ENCODE assay signal across 8 cellular contexts in the genomic region with DNA sequence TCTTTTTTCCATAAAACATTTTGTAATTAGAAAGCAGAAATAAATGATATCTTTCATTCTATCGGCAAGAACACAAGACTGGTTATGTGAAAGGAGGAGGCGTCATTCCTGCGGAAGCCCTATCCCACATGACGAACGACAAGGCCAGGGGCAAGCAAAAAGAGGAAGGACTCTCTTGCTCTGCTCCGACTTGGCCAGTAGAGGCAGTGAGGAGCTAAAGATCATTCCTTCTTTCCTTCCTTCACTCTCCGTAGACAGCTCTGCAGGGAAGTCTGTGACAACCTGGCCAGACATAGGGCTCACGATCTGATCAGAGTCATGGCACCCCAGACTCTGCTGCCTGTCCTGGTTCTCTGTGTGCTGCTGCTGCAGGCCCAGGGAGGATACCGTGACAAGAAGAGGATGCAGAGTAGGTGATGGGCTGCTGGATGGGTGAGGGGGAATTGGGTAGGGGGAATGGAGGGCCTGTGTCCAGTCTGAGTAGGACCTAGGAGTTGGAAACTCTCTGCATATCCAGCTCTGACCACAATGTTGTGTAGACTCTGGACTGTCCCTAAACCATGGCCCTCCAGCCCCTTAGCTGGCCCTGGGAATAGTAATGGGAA. TPM values are rescaled to one million over a fixed set of nuclear protein-coding genes. Genes with fewer than 3 reads are reported as not detected.
DNase-seq lines count a peak whose midpoint lies in the region; ATAC-seq, FAIRE-seq and TF ChIP-seq lines count a peak whose summit lies in the region.

A gene (plus strand): TSS at position 244 of the 605 bp plus-strand sequence. CDS start 75 bp downstream, at position 319.

- H3K36me3 ChIP-seq in HCT116 (ENCODE audit: control insufficient read depth in 1 of 2, insufficient read depth in 2 of 2, low read length in 2 of 2) (no peaks in the 10 kb centered on the region), GM12878 (ENCODE audit: control insufficient read depth in 2 of 2, insufficient read depth in 2 of 2, low read length in 1 of 2) (no peaks in the 10 kb centered on the region)

- CTCF ChIA-PET in HCT116 (lab: Charles Lee): interaction anchor here (0.6 to 2.8 kb wide), 15 partner anchors 10 to 141 kb away, joined by 3 to 22 read pairs (median 4); no protein-coding TSS in a partner anchor
- CTCF ChIA-PET in GM12878 (lab: Yijun Ruan, JAX): interaction anchor here (0.6 to 4.6 kb wide), 9 partner anchors 11 to 335 kb away, joined by 3 to 26 read pairs (median 4); no protein-coding TSS in a partner anchor

- ATAC-seq in HCT116 (peak; percentile 100), GM12878 (peak; percentile 90), HG02763 (IDR thresholded peaks at IDR 0.05; ENCODE audit: unreplicated experiment) (no peak)

- H4K20me1 ChIP-seq in HCT116 (ENCODE audit: insufficient read depth): no peaks in the 10 kb centered on the region
- no peaks in the 10 kb centered on the region for H4K20me1 ChIP-seq in GM12878 (ENCODE audit: control insufficient read depth, insufficient read depth)

- no peak within 1 kb of the TSS for H3K4me3 ChIP-seq in HCT116 (replicated peaks in 1 of 2; ENCODE audit: low read depth in 1 of 2, low read length in 2 of 2)
- no peak within 1 kb of the TSS for H3K4me3 ChIP-seq in GM12878

- H3K79me2 ChIP-seq in HCT116 (ENCODE audit: insufficient read depth, low read length) (no peaks in the 10 kb centered on the region), GM12878 (ENCODE audit: control insufficient read depth, insufficient read depth, low read length) (no peaks in the 10 kb centered on the region)

- H3K4me2 ChIP-seq in HCT116 (ENCODE audit: low read length) (peak within 1 kb of the TSS; percentile 59), GM12878 (ENCODE audit: control insufficient read depth, insufficient read depth) (no peak within 1 kb of the TSS)

- H3K4me1 ChIP-seq in HCT116 (ENCODE audit: control insufficient read depth in 1 of 2, insufficient read depth in 2 of 2, low read length in 2 of 2): peaks cover 0 to 4% of the 10 kb centered on the region in 2 experiments; a peak in 2 of 4 replicates
- H3K4me1 ChIP-seq in GM12878 (ENCODE audit: control insufficient read depth, insufficient read depth, low read length): no peaks in the 10 kb centered on the region

- RAD21 ChIA-PET in HCT116 (lab: Charles Lee; ENCODE audit: low non-redundant PET in 1 of 2, low total read pairs in 2 of 2, uncharacterized antibody in 2 of 2, unreplicated experiment in 2 of 2) (interaction anchor here (1.0 to 1.4 kb wide), 2 partner anchors 141 kb away, joined by 9 to 10 read pairs; no protein-coding TSS in a partner anchor), GM12878 (lab: Charles Lee; ENCODE audit: unreplicated experiment) (interaction anchor here (1.0 kb wide), 1 partner anchor 140 kb away, joined by 3 read pairs; no protein-coding TSS in a partner anchor)

- BruUV-seq in HCT116 (replicated peaks; lab: Mats Ljungman, UMichigan) (no TSS peak), GM12878 (replicated peaks; lab: Mats Ljungman, UMichigan) (no TSS peak)

- no peak for TF ChIP-seq EP300 in GM12878 (IDR thresholded peaks at IDR 0.05; ENCODE audit: borderline replicate concordance in 1 of 2, control insufficient read depth in 1 of 2, low read depth in 2 of 2, low read length in 2 of 2)

- FAIRE-seq in GM12878 (lab: Jason Lieb, UNC): peak; percentile 87

- intact Hi-C loops in HCT116 (cut with micrococcal nuclease) (loop anchor here (1.0 kb wide), 1 partner anchor 142 kb away; no protein-coding TSS in a partner anchor), GM12878 (cut with micrococcal nuclease; ENCODE audit: unreplicated experiment) (loop anchor here (10.0 kb wide), 1 partner anchor 145 kb away; no protein-coding TSS in a partner anchor)

- TF ChIP-seq POLR2A in HCT116 (IDR thresholded peaks at IDR 0.05; ENCODE audit: borderline replicate concordance, extremely low read depth, insufficient read depth, insufficient read length) (no peak), GM12878 (IDR thresholded peaks at IDR 0.05; ENCODE audit: low read depth, low read length) (no peak)

- DNase-seq in DMS53 (lab: John Stamatoyannopoulos, UW) (peak; percentile 86), HCT116 (ENCODE audit: low read depth, low spot score) (peak; percentile 69), OCI-M2 (lab: John Stamatoyannopoulos, UW; ENCODE audit: unreplicated experiment) (peak; percentile 40), GM12878 (ENCODE audit: low read depth, low spot score) (no peak), iris pigment epithelial cell (ENCODE audit: low read depth) (peak; percentile 65), COLO668 (lab: John Stamatoyannopoulos, UW; ENCODE audit: unreplicated experiment) (no peak)
- DNase-seq in stimulated activated CD8-positive, alpha-beta memory T cell treated with anti-CD3 and anti-CD28 coated beads, Interleukin-2, amount 100 ng/mL, for 48 hours (ENCODE audit: low read depth in 2 of 2): peak; percentile 2 to 5

- WGBS in GM12878 (ENCODE audit: insufficient coverage, insufficient replicate concordance, low lambda C conversion rate, missing lambda C conversion rate): 19% methylated on average over 9 of the region's 9 CpGs

- peak within 1 kb of the TSS; percentile 70 for H2AFZ ChIP-seq in HCT116 (ENCODE audit: low read depth, low read length, poor library complexity, severe bottlenecking)
- H2AFZ ChIP-seq in GM12878 (ENCODE audit: control insufficient read depth, low read depth, low read length): no peak within 1 kb of the TSS

- no peak within 1 kb of the TSS for H3K9ac ChIP-seq in HCT116 (ENCODE audit: low read length)
- no peak within 1 kb of the TSS for H3K9ac ChIP-seq in GM12878 (ENCODE audit: control insufficient read depth, insufficient read depth, low read length)

- peak; percentile 63 for TF ChIP-seq RAD21 in HCT116 (IDR thresholded peaks at IDR 0.05; ENCODE audit: low read depth)
- TF ChIP-seq RAD21 in GM12878 (IDR thresholded peaks at IDR 0.05; ENCODE audit: insufficient read depth, low read depth, low read length): peak; percentile 36

- H3K9me3 ChIP-seq in HCT116 (ENCODE audit: control insufficient read depth in 1 of 2, insufficient read depth in 1 of 2, low read depth in 1 of 2, low read length in 2 of 2) (no peaks in the 10 kb centered on the region), GM12878 (replicated peaks; ENCODE audit: control insufficient read depth, insufficient read depth, low read length) (no peaks in the 10 kb centered on the region)

- TF ChIP-seq CTCF in HCT116 (IDR thresholded peaks at IDR 0.05 in 2 of 3, conservative IDR thresholded peaks at IDR 0.05 in 1 of 3; ENCODE audit: borderline replicate concordance in 1 of 3, insufficient read depth in 1 of 3, low read depth in 2 of 3, low read length in 2 of 3) (peak; percentile 56 to 86 (median 78); a peak in 5 of 6 replicates), GM12878 (IDR thresholded peaks at IDR 0.05 in 2 of 3, conservative IDR thresholded peaks at IDR 0.05 in 1 of 3; ENCODE audit: control insufficient read depth in 2 of 3, extremely low read depth in 1 of 3, insufficient read depth in 1 of 3, low read depth in 3 of 3, low read length in 3 of 3) (peak; percentile 63 to 80 (median 71))

- H3K27me3 ChIP-seq in HCT116 (ENCODE audit: insufficient read depth, low read length) (no peaks in the 10 kb centered on the region), GM12878 (replicated peaks in 1 of 2; ENCODE audit: control insufficient read depth in 2 of 2, insufficient read depth in 2 of 2, low read length in 1 of 2) (no peaks in the 10 kb centered on the region; a peak in 1 of 4 replicates)

- H3K9me2 ChIP-seq in HCT116 (ENCODE audit: insufficient read depth): no peaks in the 10 kb centered on the region

- POLR2A ChIA-PET in HCT116 (lab: Charles Lee) (no interaction called here), GM12878 (lab: Charles Lee) (no interaction called here)

- in situ Hi-C loops in GM12878 (cut with MboI): no loop called here

- SMC1A ChIA-PET in GM12878 (lab: Charles Lee; ENCODE audit: uncharacterized antibody, unreplicated experiment): interaction anchor here (0.5 to 2.4 kb wide), 4 partner anchors 45 to 802 kb away, joined by 3 to 18 read pairs (median 3); no protein-coding TSS in a partner anchor

- no peak within 1 kb of the TSS for H3K27ac ChIP-seq in HCT116 (ENCODE audit: low read depth, low read length)
- H3K27ac ChIP-seq in GM12878 (ENCODE audit: control insufficient read depth, insufficient read depth): no peak within 1 kb of the TSS

TF ChIP-seq in HCT116, 20 proteins besides CTCF, POLR2A, EP300 and RAD21:
- TF ChIP-seq EZH2 (IDR thresholded peaks at IDR 0.05) (no peak), CBX3 (IDR thresholded peaks at IDR 0.05; ENCODE audit: low read depth) (peak; percentile 26; the same call in 1 of the 2 replicates), JUND (IDR thresholded peaks at IDR 0.05) (no peak)
- TF ChIP-seq, protein P1, sequence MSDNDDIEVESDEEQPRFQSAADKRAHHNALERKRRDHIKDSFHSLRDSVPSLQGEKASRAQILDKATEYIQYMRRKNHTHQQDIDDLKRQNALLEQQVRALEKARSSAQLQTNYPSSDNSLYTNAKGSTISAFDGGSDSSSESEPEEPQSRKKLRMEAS (IDR thresholded peaks at IDR 0.05): peak; percentile 75

TF ChIP-seq in GM12878, 131 proteins besides CTCF, POLR2A, EP300 and RAD21 (continues in another document):
- TF ChIP-seq TCF12 (IDR thresholded peaks at IDR 0.05; ENCODE audit: low read depth, low read length) (no peak), NR2F1 (conservative IDR thresholded peaks at IDR 0.05) (no peak)

RNA-seq across cellular contexts. Expression of the gene that starts here (rescaled TPM):
- 0.47 TPM for total RNA-seq in HCT116 (2021; ENCODE audit: unreplicated experiment)
- 0.20 and 0.40 TPM in 2 replicates for polyA plus RNA-seq in HCT116 (2012)
- total RNA-seq in GM12878 (2013; cell fraction: nucleolus; rRNA removed): not detected in 2 replicates
- not detected in 2 replicates for total RNA-seq in GM12878 (2014; rRNA removed)
- not detected in 2 replicates for total RNA-seq in GM12878 (2014; rRNA removed; fragmentation: Illumina TruSeq; extraction: Trizol)
- total RNA-seq in GM12878 (2021): not detected in 2 replicates
- not detected for polyA plus RNA-seq in GM12878 (2011; ENCODE audit: low read depth)
- polyA plus RNA-seq in GM12878 (2011; rRNA removed): not detected in 2 replicates
- polyA plus RNA-seq in GM12878 (2011; cell fraction: cytosol; rRNA removed): not detected in 2 replicates
- not detected in 2 replicates for polyA plus RNA-seq in GM12878 (2011; cell fraction: nucleus; rRNA removed)
- not detected in 2 replicates for polyA plus RNA-seq in GM12878 (2012)
- polyA plus RNA-seq in GM12878 (2014; fragmentation: Illumina TruSeq; extraction: Trizol): not detected in 2 replicates
- not detected for polyA plus RNA-seq in GM12878 (2014; fragmentation: Nextera tagmentation; extraction: Ambion mirVana)
- polyA plus RNA-seq in GM12878 (2014; rRNA removed): not detected in 2 replicates
- not detected for polyA plus RNA-seq in GM12878 (2016; fragmentation: Nextera tagmentation; extraction: Ambion mirVana)
- not detected in 2 replicates for polyA minus RNA-seq in GM12878 (2011; rRNA and poly(A)+ RNA removed)
- not detected in 2 replicates for polyA minus RNA-seq in GM12878 (2011; cell fraction: cytosol; rRNA and poly(A)+ RNA removed)
- polyA minus RNA-seq in GM12878 (2011; cell fraction: nucleus; rRNA and poly(A)+ RNA removed): not detected in 2 replicates

Comparison
In these comparisons a context has a peak if more than half of its experiments do, and no peak if none do; other contexts are left out.
1. Peak in DNase-seq, ATAC-seq and H3K4me2 ChIP-seq in HCT116; RNA of the gene not detected or under 1 TPM.
2. Peak in ATAC-seq in GM12878; RNA of the gene not detected or under 1 TPM.
3. DNase-seq: peak in DMS53 (single experiment), OCI-M2 (single experiment), iris pigment epithelial cell (single experiment) and stimulated activated CD8-positive, alpha-beta memory T cell treated with anti-CD3 and anti-CD28 coated beads, Interleukin-2, amount 100 ng/mL, for 48 hours (2 of 2); none in GM12878 (single experiment) and COLO668 (single experiment).